In genomic region chr10:344582-345200, GRCh38 we compare ENCODE assay signal across 30 cellular contexts.
DNase-seq lines count a peak whose midpoint lies in the region; ATAC-seq and TF ChIP-seq lines count a peak whose summit lies in the region.
"Had no signal": no experiment of that assay in that cellular context is flagged by ENCODE, and none has a peak within 500 bp of the region (broad histone marks: within the 10 kb centered on the region; RNA-seq: fewer than 3 reads in every experiment).

No MANE protein-coding gene starts in this region.

- 91 to 95% methylated on average over 20 to 27 of the region's 27 CpGs for WGBS in upper lobe of left lung, 2 donors

- ATAC-seq in activated CD8-positive, alpha-beta memory T cell treated with anti-CD3 and anti-CD28 coated beads, Interleukin-2, amount 10 ng/mL, durations not matched to agents 7 days and 5 days: no peak
- no peak for ATAC-seq in upper lobe of left lung (ENCODE audit: low FRiP score in 2 of 2)
- ATAC-seq: GM12878, GM23338 had no signal

- H3K27me3 Mint-ChIP-seq in activated CD8-positive, alpha-beta memory T cell treated with anti-CD3 and anti-CD28 coated beads, Interleukin-2, amount 10 ng/mL, durations not matched to agents 7 days and 5 days: no peaks in the 10 kb centered on the region
- H3K27me3 Mint-ChIP-seq in nephron (ENCODE audit: low read depth) (no peaks in the 10 kb centered on the region), type B pancreatic cell (no peaks in the 10 kb centered on the region)
- H3K27me3 Mint-ChIP-seq: B cell; CD8-positive, alpha-beta memory T cell had no signal

- H4K20me1 ChIP-seq in Karpas-422 (ENCODE audit: insufficient read depth, low read depth, low read length): no peaks in the 10 kb centered on the region

- no peaks in the 10 kb centered on the region for H3K36me3 ChIP-seq in Karpas-422 (ENCODE audit: insufficient read depth, low read length)
- H3K36me3 ChIP-seq in upper lobe of left lung: peaks cover 2 to 37% (median 13%) of the 10 kb centered on the region in 4 donors

- H3K4me3 Mint-ChIP-seq in activated CD8-positive, alpha-beta memory T cell treated with anti-CD3 and anti-CD28 coated beads, Interleukin-2, amount 10 ng/mL, durations not matched to agents 7 days and 5 days: no peak overlapping the region
- H3K4me3 Mint-ChIP-seq in nephron: no peak overlapping the region
- no peak overlapping the region for H3K4me3 Mint-ChIP-seq in type B pancreatic cell
- H3K4me3 Mint-ChIP-seq: B cell; CD8-positive, alpha-beta memory T cell; GM23338 had no signal

- H3K9me3 ChIP-seq in Karpas-422 (ENCODE audit: low read length) (no peaks in the 10 kb centered on the region), upper lobe of left lung (no peaks in the 10 kb centered on the region)

- no peak overlapping the region for H2AFZ ChIP-seq in Karpas-422 (ENCODE audit: low read length)
- H2AFZ ChIP-seq: GM23338 had no signal

- H3K27ac Mint-ChIP-seq in activated CD8-positive, alpha-beta memory T cell treated with anti-CD3 and anti-CD28 coated beads, Interleukin-2, amount 10 ng/mL, durations not matched to agents 7 days and 5 days: no peak overlapping the region
- H3K27ac Mint-ChIP-seq in nephron (peak overlapping the region; percentile 68 to 79 (median 77)), type B pancreatic cell (no peak overlapping the region)
- H3K27ac Mint-ChIP-seq: B cell; CD8-positive, alpha-beta memory T cell; GM23338 had no signal

- H3K4me3 ChIP-seq in Karpas-422 (ENCODE audit: low read length) (no peak overlapping the region), upper lobe of left lung (no peak overlapping the region)
- H3K4me3 ChIP-seq: GM12878, GM23338 had no signal

- TF ChIP-seq CTCF in RWPE1 (conservative IDR thresholded peaks at IDR 0.05; ENCODE audit: low read depth) (no peak), nephron (IDR thresholded peaks at IDR 0.05; ENCODE audit: unreplicated experiment in 3 of 3) (no peak), type B pancreatic cell (conservative IDR thresholded peaks at IDR 0.05) (no peak), upper lobe of left lung (IDR thresholded peaks at IDR 0.05) (no peak)

- no peaks in the 10 kb centered on the region for H3K79me2 ChIP-seq in Karpas-422 (ENCODE audit: low read length)

- POLR2A ChIA-PET in RWPE1 (lab: Yijun Ruan, JAX; ENCODE audit: low non-redundant PET): no interaction called here

- no peak overlapping the region for H3K9ac ChIP-seq in Karpas-422 (ENCODE audit: low read length)
- H3K9ac ChIP-seq: KMS-11 had no signal

- no peak for TF ChIP-seq EP300 in upper lobe of left lung (IDR thresholded peaks at IDR 0.05)

- peaks cover 1% of the 10 kb centered on the region for H3K36me3 Mint-ChIP-seq in activated CD8-positive, alpha-beta memory T cell treated with anti-CD3 and anti-CD28 coated beads, Interleukin-2, amount 10 ng/mL, durations not matched to agents 7 days and 5 days
- peaks cover 64% of the 10 kb centered on the region for H3K36me3 Mint-ChIP-seq in nephron (ENCODE audit: low read depth)
- peaks cover 23% of the 10 kb centered on the region for H3K36me3 Mint-ChIP-seq in type B pancreatic cell

- H3K27me3 ChIP-seq in Karpas-422 (ENCODE audit: low read length) (no peaks in the 10 kb centered on the region), upper lobe of left lung (no peaks in the 10 kb centered on the region)

- H3K9me3 Mint-ChIP-seq in activated CD8-positive, alpha-beta memory T cell treated with anti-CD3 and anti-CD28 coated beads, Interleukin-2, amount 10 ng/mL, durations not matched to agents 7 days and 5 days (ENCODE audit: low read depth): peaks cover 2% of the 10 kb centered on the region
- H3K9me3 Mint-ChIP-seq in nephron (no peaks in the 10 kb centered on the region), type B pancreatic cell (no peaks in the 10 kb centered on the region)
- H3K9me3 Mint-ChIP-seq: CD8-positive, alpha-beta memory T cell had no signal

- H3K27ac ChIP-seq in RWPE1: 0 out of 2 replicates have a peak overlapping the region, but pooled peaks have one; percentile 9
- no peak overlapping the region for H3K27ac ChIP-seq in Karpas-422 (ENCODE audit: low read length)
- no peak overlapping the region for H3K27ac ChIP-seq in upper lobe of left lung
- H3K27ac ChIP-seq: 22Rv1, C4-2B, KMS-11 had no signal

- no peak overlapping the region for H3K4me2 ChIP-seq in Karpas-422 (ENCODE audit: low read depth, low read length, poor library complexity, severe bottlenecking)
- H3K4me2 ChIP-seq: GM23338, KMS-11 had no signal

- no peaks in the 10 kb centered on the region for H3K9me2 ChIP-seq in Karpas-422 (replicated peaks; ENCODE audit: insufficient read depth, low read length)

- no peak for TF ChIP-seq POLR2A in upper lobe of left lung (IDR thresholded peaks at IDR 0.05)

- no peaks in the 10 kb centered on the region for H3K4me1 Mint-ChIP-seq in activated CD8-positive, alpha-beta memory T cell treated with anti-CD3 and anti-CD28 coated beads, Interleukin-2, amount 10 ng/mL, durations not matched to agents 7 days and 5 days
- H3K4me1 Mint-ChIP-seq in nephron (peaks cover 13% of the 10 kb centered on the region), type B pancreatic cell (ENCODE audit: unreplicated experiment) (no peaks in the 10 kb centered on the region)
- H3K4me1 Mint-ChIP-seq: GM23338 had no signal

- H3K4me1 ChIP-seq in Karpas-422 (ENCODE audit: low read length): no peaks in the 10 kb centered on the region
- H3K4me1 ChIP-seq in upper lobe of left lung: no peaks in the 10 kb centered on the region

- DNase-seq in activated CD8-positive, alpha-beta memory T cell treated with anti-CD3 and anti-CD28 coated beads, Interleukin-2, amount 10 ng/mL, durations not matched to agents 7 days and 5 days: peak; percentile 31
- no peak for DNase-seq in activated CD8-positive, alpha-beta memory T cell treated with anti-CD3 and anti-CD28 coated beads for 24 hours
- DNase-seq in RWPE1 (ENCODE audit: low spot score) (no peak), type B pancreatic cell (ENCODE audit: extremely low spot score, unreplicated experiment) (peak; percentile 2), Karpas-422 (no peak), upper lobe of left lung (no peak)
- no peak for DNase-seq in activated CD4-positive, alpha-beta T cell treated with anti-CD3 and anti-CD28 coated beads for 4 hours
- DNase-seq: CD8-positive, alpha-beta memory T cell; DMS 273 treated with DMSO at 0.1 percent for 48 hours; DMS79; EL; GDM1; HCEC 1CT; IMR-90; NCI-H1092; NCI-H1417 treated with DMSO at 0.1 percent for 48 hours; NCI-H1694 treated with DMSO at 0.1 percent for 48 hours; NCI-H2081; NCI-H2171; NCI-H226; NCI-H510A; NCI-H69; SIG-M5 had no signal

- CTCF ChIA-PET in activated CD8-positive, alpha-beta memory T cell treated with anti-CD3 and anti-CD28 coated beads, Interleukin-2, amount 10 ng/mL, durations not matched to agents 7 days and 5 days (lab: Charles Lee): no interaction called here
- CTCF ChIA-PET in RWPE1 (lab: Yijun Ruan, JAX): no interaction called here

Comparison
In these comparisons a context has a peak if more than half of its experiments do, and no peak if none do; other contexts are left out.
1. DNase-seq: peak in activated CD8-positive, alpha-beta memory T cell treated with anti-CD3 and anti-CD28 coated beads, Interleukin-2, amount 10 ng/mL, durations not matched to agents 7 days and 5 days (single experiment) and type B pancreatic cell (single experiment); none in activated CD8-positive, alpha-beta memory T cell treated with anti-CD3 and anti-CD28 coated beads for 24 hours (single experiment), RWPE1 (single experiment), Karpas-422 (single experiment), upper lobe of left lung (0 of 2) and activated CD4-positive, alpha-beta T cell treated with anti-CD3 and anti-CD28 coated beads for 4 hours (0 of 2).
2. H3K27ac Mint-ChIP-seq: peak in nephron (3 of 3); none in activated CD8-positive, alpha-beta memory T cell treated with anti-CD3 and anti-CD28 coated beads, Interleukin-2, amount 10 ng/mL, durations not matched to agents 7 days and 5 days (single experiment) and type B pancreatic cell (single experiment).